ENCODE assay signal across 15 cellular contexts in the genomic region with DNA sequence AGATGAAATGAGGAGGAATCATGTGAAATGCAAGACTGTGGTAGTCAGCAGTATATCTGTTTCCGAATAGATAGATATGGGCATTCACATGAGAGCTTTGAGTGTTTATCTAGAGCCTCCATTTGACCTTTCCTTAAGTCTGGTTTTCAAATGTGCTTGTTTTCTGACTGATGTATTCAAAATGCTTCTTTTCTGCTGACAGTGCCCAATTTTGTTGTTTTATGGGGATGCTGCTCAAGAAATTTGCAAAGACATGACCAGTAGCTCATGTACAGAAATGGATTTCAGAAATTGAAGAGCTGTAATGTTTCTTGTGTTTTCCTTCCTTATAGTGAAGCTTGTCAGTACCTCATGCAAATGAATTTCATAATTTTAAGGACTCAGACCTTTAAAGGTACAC.
A peak's percentile ranks its signal among the peaks of the same experiment; 100 is the strongest.
DNase-seq lines count a peak whose midpoint lies in the region; ATAC-seq, FAIRE-seq and TF ChIP-seq lines count a peak whose summit lies in the region.
"Had no signal": no experiment of that assay in that cellular context is flagged by ENCODE, and none has a peak within 500 bp of the region (broad histone marks: within the 10 kb centered on the region; RNA-seq: fewer than 3 reads in every experiment).

No MANE protein-coding gene starts in this region.

- no TSS peak for BruUV-seq in HepG2 (replicated peaks; lab: Mats Ljungman, UMichigan)

- H3K4me1 ChIP-seq in HepG2 (ENCODE audit: insufficient read depth, low read length), result no peaks in the 10 kb centered on the region
- no peaks in the 10 kb centered on the region for H3K4me1 ChIP-seq in right lobe of liver
- H3K4me1 ChIP-seq in neuron (ENCODE audit: insufficient read depth, low read length), result peaks cover 13% of the 10 kb centered on the region
- H3K4me1 ChIP-seq: Caco-2 had no signal

- no peak overlapping the region for H3K4me3 ChIP-seq in HepG2 (replicated peaks in 1 of 3; ENCODE audit: insufficient read depth in 1 of 3, low read depth in 2 of 3, low read length in 3 of 3)
- no peak overlapping the region for H3K4me3 ChIP-seq in right lobe of liver
- H3K4me3 ChIP-seq in neuron (ENCODE audit: low read length), result no peak overlapping the region
- H3K4me3 ChIP-seq: HAP-1 had no signal

- CTCF ChIA-PET in HepG2 (lab: Yijun Ruan, JAX; ENCODE audit: low intra/inter-chr PET ratio, low total read pairs), result no interaction called here

- no peak overlapping the region for H3K9ac ChIP-seq in HepG2 (ENCODE audit: insufficient read depth, low read depth, low read length)

- POLR2A ChIA-PET in HepG2 (lab: Yijun Ruan, JAX), result no interaction called here

- TF ChIP-seq CTCF in HepG2 (CRISPR knock-in tag; IDR thresholded peaks at IDR 0.05), result no peak
- no peak for TF ChIP-seq CTCF in right lobe of liver (IDR thresholded peaks at IDR 0.05)

- in situ Hi-C loops in HepG2 (cut with HindIII; ENCODE audit: extremely low pct_ligation_motif_present, low pct_unique_long_range_greater_than_20kb), result no loop called here

- TF ChIP-seq EP300 in HepG2 (IDR thresholded peaks at IDR 0.05; ENCODE audit: low read depth in 2 of 2, low read length in 2 of 2), result no peak
- no peak for TF ChIP-seq EP300 in HepG2 (CRISPR knock-in tag; IDR thresholded peaks at IDR 0.05; ENCODE audit: borderline replicate concordance)

- no peak for ATAC-seq in HepG2
- ATAC-seq in right lobe of liver, result no peak
- no peak for ATAC-seq in GM21526 (IDR thresholded peaks at IDR 0.05; ENCODE audit: low FRiP score, unreplicated experiment)

- FAIRE-seq in HepG2 (lab: Jason Lieb, UNC), result no peak
- FAIRE-seq: A204.1, D721Med had no signal

- H3K4me2 ChIP-seq in HepG2 (ENCODE audit: low read depth, low read length), result no peak overlapping the region

- intact Hi-C loops in HepG2 (cut with micrococcal nuclease; ENCODE audit: unreplicated experiment) (no loop called here), right lobe of liver (cut with DNase I) (loop anchor here in 1 of 2 donors (10.0 kb wide), 1 partner anchor 65 kb away; no protein-coding TSS in a partner anchor)

- no peak for TF ChIP-seq RAD21 in HepG2 (CRISPR knock-in tag; IDR thresholded peaks at IDR 0.05)

- no peaks in the 10 kb centered on the region for H4K20me1 ChIP-seq in HepG2 (ENCODE audit: insufficient read depth, low read length)

- 0 out of 2 replicates have a peak, but pooled peaks cover 7% of the 10 kb centered on the region for H3K9me3 ChIP-seq in HepG2 (ENCODE audit: low read length)
- H3K9me3 ChIP-seq in right lobe of liver, result no peaks in the 10 kb centered on the region
- H3K9me3 ChIP-seq in neuron (ENCODE audit: low read length), result no peaks in the 10 kb centered on the region
- H3K9me3 ChIP-seq: Caco-2, HAP-1 had no signal

- no peaks in the 10 kb centered on the region for H3K27me3 ChIP-seq in HepG2 (ENCODE audit: control insufficient read depth in 1 of 2, insufficient read depth in 2 of 2, low read length in 2 of 2)
- H3K27me3 ChIP-seq in right lobe of liver, result no peaks in the 10 kb centered on the region
- no peaks in the 10 kb centered on the region for H3K27me3 ChIP-seq in neuron (ENCODE audit: insufficient read depth, low read length)

- H2AFZ ChIP-seq in HepG2 (ENCODE audit: low read length) (no peak overlapping the region), neuron (ENCODE audit: low read depth, low read length) (peak overlapping the region; percentile 63)

- H3K27ac ChIP-seq in HepG2 (ENCODE audit: extremely low read length, insufficient read depth, low read length), result no peak overlapping the region
- H3K27ac ChIP-seq in right lobe of liver, result no peak overlapping the region
- H3K27ac ChIP-seq: C4-2B had no signal

- H3K79me2 ChIP-seq in HepG2 (ENCODE audit: insufficient read depth, low read length), result no peaks in the 10 kb centered on the region

- 8% methylated on average over 1 of the region's 1 CpG for WGBS in HepG2 (ENCODE audit: low lambda C conversion rate)
- 43% methylated on average over 1 of the region's 1 CpG for WGBS in right lobe of liver (ENCODE audit: insufficient coverage, low coverage, low lambda C conversion rate, missing lambda C conversion rate)

- TF ChIP-seq POLR2A in HepG2 (IDR thresholded peaks at IDR 0.05; ENCODE audit: insufficient read depth in 1 of 2, low read depth in 2 of 2, low read length in 2 of 2), result no peak
- no peak for TF ChIP-seq POLR2A in right lobe of liver (IDR thresholded peaks at IDR 0.05)

- H3K36me3 ChIP-seq in HepG2 (replicated peaks in 1 of 2; ENCODE audit: control insufficient read depth in 1 of 2, insufficient read depth in 2 of 2, low read length in 2 of 2), result no peaks in the 10 kb centered on the region
- H3K36me3 ChIP-seq in right lobe of liver, result no peaks in the 10 kb centered on the region
- H3K36me3 ChIP-seq in neuron (ENCODE audit: insufficient read depth, low read length), result no peaks in the 10 kb centered on the region
- H3K36me3 ChIP-seq: HAP-1 had no signal

- DNase-seq in HepG2 (ENCODE audit: low spot score) (no peak), right lobe of liver (no peak), OCI-M1 (lab: John Stamatoyannopoulos, UW) (peak; percentile 10)
- DNase-seq in activated CD4-positive, CD25-positive, alpha-beta regulatory T cell treated with anti-CD3 and anti-CD28 coated beads, Interleukin-2, amount 50 U/mL, for 72 hours, result no peak
- DNase-seq: AML-193; Caco-2; CD4-positive, alpha-beta T cell; GF-D8; KBM-7 had no signal

TF ChIP-seq in HepG2, 621 proteins besides CTCF, POLR2A, EP300 and RAD21:
- TF ChIP-seq PAX8 (CRISPR knock-in tag; IDR thresholded peaks at IDR 0.05; ENCODE audit: borderline replicate concordance) (no peak), CCDC6 (CRISPR knock-in tag; IDR thresholded peaks at IDR 0.05) (no peak), MAFF (IDR thresholded peaks at IDR 0.05; ENCODE audit: low read depth, low read length) (peak; percentile 88), KDM3A (CRISPR knock-in tag; IDR thresholded peaks at IDR 0.05; ENCODE audit: low read depth) (no peak), MAFK (conservative IDR thresholded peaks at IDR 0.05 in 1 of 2, IDR thresholded peaks at IDR 0.05 in 1 of 2; ENCODE audit: low read length in 2 of 2) (peak; percentile 79 to 87)
